Comparison of ENCODE assay signal across 8 cellular contexts in the genomic region with DNA sequence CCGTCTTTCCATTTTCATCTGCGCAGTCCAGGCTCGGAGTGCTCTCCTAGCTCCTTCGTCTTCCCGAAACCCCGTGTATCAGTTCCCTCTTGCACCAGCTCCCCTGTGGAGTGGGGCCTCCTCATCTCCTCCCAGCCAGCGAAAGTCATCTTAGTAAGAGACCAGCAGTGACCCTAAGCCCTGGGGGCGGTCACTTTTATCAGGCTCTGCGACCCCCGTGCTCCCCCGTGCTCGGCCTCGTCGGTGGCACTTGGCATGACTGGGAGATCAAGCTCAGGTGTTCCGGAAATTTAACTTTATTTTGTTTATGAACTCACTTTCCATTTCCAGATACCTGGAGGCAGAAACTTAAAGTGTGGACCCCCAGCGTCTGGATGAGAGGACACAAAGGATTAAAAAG. TPM values are rescaled to one million over a fixed set of nuclear protein-coding genes. Genes with fewer than 3 reads are reported as not detected.
A peak's percentile ranks its signal among the peaks of the same experiment; 100 is the strongest.
DNase-seq lines count a peak whose midpoint lies in the region; ATAC-seq and TF ChIP-seq lines count a peak whose summit lies in the region.

No MANE protein-coding gene starts in this region.

- peaks cover 21% of the 10 kb centered on the region for H3K27me3 Mint-ChIP-seq in CD8-positive, alpha-beta T cell (ENCODE audit: low read depth)

- H3K36me3 Mint-ChIP-seq in CD8-positive, alpha-beta T cell: no peaks in the 10 kb centered on the region

- peaks cover 8% of the 10 kb centered on the region for H3K4me1 ChIP-seq in CD8-positive, alpha-beta T cell (ENCODE audit: insufficient read depth, low read length)
- H3K4me1 ChIP-seq in Panc1 (ENCODE audit: control insufficient read depth, insufficient read depth, low read length) (no peaks in the 10 kb centered on the region), esophagus muscularis mucosa (peaks cover 15 to 28% (median 20%) of the 10 kb centered on the region in 4 donors), psoas muscle (peaks cover 19% of the 10 kb centered on the region)

- peak overlapping the region; percentile 81 for H3K4me3 Mint-ChIP-seq in CD8-positive, alpha-beta T cell

- CTCF ChIA-PET in CD8-positive, alpha-beta T cell (lab: Charles Lee): no interaction called here
- CTCF ChIA-PET in Panc1 (lab: Charles Lee): no interaction called here

- 78% methylated on average over 16 of the region's 16 CpGs for WGBS in esophagus muscularis mucosa
- 66 to 69% (median 66%) methylated on average over 16 of the region's 16 CpGs for WGBS in psoas muscle, 3 donors

- H3K9me3 ChIP-seq in CD8-positive, alpha-beta T cell (ENCODE audit: low read length): no peaks in the 10 kb centered on the region
- H3K9me3 ChIP-seq in Panc1 (ENCODE audit: control insufficient read depth, insufficient read depth, low read depth, low read length): no peaks in the 10 kb centered on the region
- no peaks in the 10 kb centered on the region for H3K9me3 ChIP-seq in esophagus muscularis mucosa
- H3K9me3 ChIP-seq in psoas muscle: no peaks in the 10 kb centered on the region

- no peak overlapping the region for H3K27ac Mint-ChIP-seq in CD8-positive, alpha-beta T cell

- H3K27me3 ChIP-seq in CD8-positive, alpha-beta T cell (ENCODE audit: insufficient read depth, low read length): no peaks in the 10 kb centered on the region
- no peaks in the 10 kb centered on the region for H3K27me3 ChIP-seq in Panc1 (ENCODE audit: control insufficient read depth, insufficient read depth, low read length)
- H3K27me3 ChIP-seq in esophagus muscularis mucosa: peaks cover 0 to 11% (median 2%) of the 10 kb centered on the region in 4 donors
- peaks cover 0 to 4% (median 0%) of the 10 kb centered on the region in 3 donors for H3K27me3 ChIP-seq in psoas muscle (ENCODE audit: insufficient read depth in 3 of 3, low read length in 2 of 3)

- no peak for TF ChIP-seq POLR2A in esophagus muscularis mucosa (IDR thresholded peaks at IDR 0.05; ENCODE audit: low read depth)

- peak overlapping the region; percentile 62 for H3K4me3 ChIP-seq in CD8-positive, alpha-beta T cell (ENCODE audit: low read depth, low read length)
- H3K4me3 ChIP-seq in Panc1 (ENCODE audit: low read depth in 2 of 2, low read length in 2 of 2) (peak overlapping the region; percentile 42 to 62), esophagus muscularis mucosa (peak overlapping the region; percentile 56 to 67 (median 60)), psoas muscle (peak overlapping the region; percentile 77)

- intact Hi-C loops in CD8-positive, alpha-beta T cell (cut with DNase I, micrococcal nuclease): loop anchor here in 1 of 2 experiments (10.0 kb wide), 1 partner anchor 127 kb away; a partner anchor contains a TSS
- intact Hi-C loops in Panc1 (cut with micrococcal nuclease; ENCODE audit: unreplicated experiment): no loop called here
- intact Hi-C loops in esophagus muscularis mucosa (cut with DNase I): no loop called here
- intact Hi-C loops in psoas muscle (cut with DNase I): loop anchor here (5.0 kb wide), 2 partner anchors 124 to 129 kb away; a partner anchor contains a TSS

- H3K36me3 ChIP-seq in CD8-positive, alpha-beta T cell (ENCODE audit: insufficient read depth, low read length): no peaks in the 10 kb centered on the region
- H3K36me3 ChIP-seq in Panc1 (ENCODE audit: control insufficient read depth, insufficient read depth, low read length) (no peaks in the 10 kb centered on the region), esophagus muscularis mucosa (no peaks in the 10 kb centered on the region), psoas muscle (ENCODE audit: insufficient read depth in 1 of 2, low read depth in 1 of 2) (peaks cover 0 to 6% of the 10 kb centered on the region in 2 donors)

- peaks cover 16% of the 10 kb centered on the region for H3K4me1 Mint-ChIP-seq in CD8-positive, alpha-beta T cell (ENCODE audit: low read depth)

- BruUV-seq in Panc1 (replicated peaks; lab: Mats Ljungman, UMichigan): no TSS peak

- no peak for TF ChIP-seq CTCF in CD8-positive, alpha-beta T cell (IDR thresholded peaks at IDR 0.05)
- TF ChIP-seq CTCF in Panc1 (IDR thresholded peaks at IDR 0.05): no peak
- no peak for TF ChIP-seq CTCF in esophagus muscularis mucosa (IDR thresholded peaks at IDR 0.05)
- no peak for TF ChIP-seq CTCF in psoas muscle (IDR thresholded peaks at IDR 0.05)

- in situ Hi-C loops in Panc1 (cut with HindIII; ENCODE audit: low pct_unique_long_range_greater_than_20kb, low sequenced_read_pairs): no loop called here

- H3K9me3 Mint-ChIP-seq in CD8-positive, alpha-beta T cell: no peaks in the 10 kb centered on the region

- DNase-seq in CD8-positive, alpha-beta T cell: no peak
- DNase-seq in Panc1 (ENCODE audit: low read depth, low spot score) (no peak), esophagus muscularis mucosa (ENCODE audit: extremely low spot score) (no peak), psoas muscle (no peak), NCI-H774 (lab: John Stamatoyannopoulos, UW) (no peak), cortex of kidney (lab: John Stamatoyannopoulos, UW) (no peak)

- TF ChIP-seq EP300 in esophagus muscularis mucosa (IDR thresholded peaks at IDR 0.05): no peak

- no peak overlapping the region for H3K27ac ChIP-seq in CD8-positive, alpha-beta T cell (ENCODE audit: low read depth, low read length)
- H3K27ac ChIP-seq in Panc1 (ENCODE audit: low read length) (no peak overlapping the region), esophagus muscularis mucosa (replicated peaks in 1 of 4) (no peak overlapping the region), psoas muscle (no peak overlapping the region)

- POLR2A ChIA-PET in CD8-positive, alpha-beta T cell (lab: Charles Lee): no interaction called here
- POLR2A ChIA-PET in Panc1 (lab: Charles Lee): no interaction called here

- no peak for ATAC-seq in CD8-positive, alpha-beta T cell
- ATAC-seq in Panc1 (no peak), psoas muscle (no peak), HG02759 (IDR thresholded peaks at IDR 0.05; ENCODE audit: unreplicated experiment) (no peak), HG02970 (IDR thresholded peaks at IDR 0.05; ENCODE audit: low FRiP score, unreplicated experiment) (no peak)

RNA-seq across cellular contexts. Expression of a gene that starts 0.6 kb away (rescaled TPM):
- total RNA-seq in CD8-positive, alpha-beta T cell: 1 to 10 TPM in 1 of 2 experiments, under 1 TPM in 1; 0.90 to 1.3 TPM
- total RNA-seq in Panc1 (2021; ENCODE audit: unreplicated experiment) (5.8 TPM), esophagus muscularis mucosa (10 to 100 TPM in 3 of 4 donors, 1 to 10 TPM in 1; 7.9 to 30.6 (median 19.7) TPM), psoas muscle (100 to 1,000 TPM in 2 of 4 donors, 10 to 100 TPM in 2; 39.9 to 146 (median 84.6) TPM)
- 8.6 TPM for polyA plus RNA-seq in Panc1 (2012; ENCODE audit: insufficient read length)
- polyA plus RNA-seq in psoas muscle: 100 to 1,000 TPM in 1 of 3 donors, 10 to 100 TPM in 2; 55.8 to 119 (median 66.9) TPM

Comparison
In these comparisons a context has a peak if more than half of its experiments do, and no peak if none do; other contexts are left out.
1. intact Hi-C loops: an anchor here in psoas muscle (5.0 kb wide); none called in Panc1 and esophagus muscularis mucosa.